2 cellular contexts compared by ENCODE assay signal in the genomic region with DNA sequence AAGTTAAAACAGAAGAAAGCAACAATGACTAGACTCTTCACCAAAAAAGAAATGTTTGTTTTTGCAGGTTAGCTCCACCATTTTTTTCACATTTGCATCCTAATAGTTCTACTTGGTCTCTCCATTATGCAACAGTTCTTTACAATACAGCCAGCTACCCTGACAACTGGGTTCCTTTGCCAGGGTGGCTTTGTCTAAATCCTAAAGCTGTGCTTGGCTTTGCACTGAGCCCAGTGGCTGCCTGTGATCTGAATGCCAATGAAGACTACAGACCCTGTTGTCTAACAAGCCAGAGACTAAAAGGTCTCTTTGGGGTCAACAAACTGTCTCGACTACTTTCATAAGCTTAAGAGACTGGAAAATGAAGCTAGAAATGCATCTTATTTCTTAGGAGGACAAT.
TF ChIP-seq lines count a peak whose summit lies in the region.

No MANE protein-coding gene starts in this region.

TF ChIP-seq in H1, 55 proteins besides CTCF, POLR2A, EP300 and RAD21 (continued from another document):
- TF ChIP-seq NANOG (IDR thresholded peaks at IDR 0.05; ENCODE audit: insufficient read depth, low read depth, low read length, poor library complexity, severe bottlenecking) = no peak
- TF ChIP-seq, protein P1, sequence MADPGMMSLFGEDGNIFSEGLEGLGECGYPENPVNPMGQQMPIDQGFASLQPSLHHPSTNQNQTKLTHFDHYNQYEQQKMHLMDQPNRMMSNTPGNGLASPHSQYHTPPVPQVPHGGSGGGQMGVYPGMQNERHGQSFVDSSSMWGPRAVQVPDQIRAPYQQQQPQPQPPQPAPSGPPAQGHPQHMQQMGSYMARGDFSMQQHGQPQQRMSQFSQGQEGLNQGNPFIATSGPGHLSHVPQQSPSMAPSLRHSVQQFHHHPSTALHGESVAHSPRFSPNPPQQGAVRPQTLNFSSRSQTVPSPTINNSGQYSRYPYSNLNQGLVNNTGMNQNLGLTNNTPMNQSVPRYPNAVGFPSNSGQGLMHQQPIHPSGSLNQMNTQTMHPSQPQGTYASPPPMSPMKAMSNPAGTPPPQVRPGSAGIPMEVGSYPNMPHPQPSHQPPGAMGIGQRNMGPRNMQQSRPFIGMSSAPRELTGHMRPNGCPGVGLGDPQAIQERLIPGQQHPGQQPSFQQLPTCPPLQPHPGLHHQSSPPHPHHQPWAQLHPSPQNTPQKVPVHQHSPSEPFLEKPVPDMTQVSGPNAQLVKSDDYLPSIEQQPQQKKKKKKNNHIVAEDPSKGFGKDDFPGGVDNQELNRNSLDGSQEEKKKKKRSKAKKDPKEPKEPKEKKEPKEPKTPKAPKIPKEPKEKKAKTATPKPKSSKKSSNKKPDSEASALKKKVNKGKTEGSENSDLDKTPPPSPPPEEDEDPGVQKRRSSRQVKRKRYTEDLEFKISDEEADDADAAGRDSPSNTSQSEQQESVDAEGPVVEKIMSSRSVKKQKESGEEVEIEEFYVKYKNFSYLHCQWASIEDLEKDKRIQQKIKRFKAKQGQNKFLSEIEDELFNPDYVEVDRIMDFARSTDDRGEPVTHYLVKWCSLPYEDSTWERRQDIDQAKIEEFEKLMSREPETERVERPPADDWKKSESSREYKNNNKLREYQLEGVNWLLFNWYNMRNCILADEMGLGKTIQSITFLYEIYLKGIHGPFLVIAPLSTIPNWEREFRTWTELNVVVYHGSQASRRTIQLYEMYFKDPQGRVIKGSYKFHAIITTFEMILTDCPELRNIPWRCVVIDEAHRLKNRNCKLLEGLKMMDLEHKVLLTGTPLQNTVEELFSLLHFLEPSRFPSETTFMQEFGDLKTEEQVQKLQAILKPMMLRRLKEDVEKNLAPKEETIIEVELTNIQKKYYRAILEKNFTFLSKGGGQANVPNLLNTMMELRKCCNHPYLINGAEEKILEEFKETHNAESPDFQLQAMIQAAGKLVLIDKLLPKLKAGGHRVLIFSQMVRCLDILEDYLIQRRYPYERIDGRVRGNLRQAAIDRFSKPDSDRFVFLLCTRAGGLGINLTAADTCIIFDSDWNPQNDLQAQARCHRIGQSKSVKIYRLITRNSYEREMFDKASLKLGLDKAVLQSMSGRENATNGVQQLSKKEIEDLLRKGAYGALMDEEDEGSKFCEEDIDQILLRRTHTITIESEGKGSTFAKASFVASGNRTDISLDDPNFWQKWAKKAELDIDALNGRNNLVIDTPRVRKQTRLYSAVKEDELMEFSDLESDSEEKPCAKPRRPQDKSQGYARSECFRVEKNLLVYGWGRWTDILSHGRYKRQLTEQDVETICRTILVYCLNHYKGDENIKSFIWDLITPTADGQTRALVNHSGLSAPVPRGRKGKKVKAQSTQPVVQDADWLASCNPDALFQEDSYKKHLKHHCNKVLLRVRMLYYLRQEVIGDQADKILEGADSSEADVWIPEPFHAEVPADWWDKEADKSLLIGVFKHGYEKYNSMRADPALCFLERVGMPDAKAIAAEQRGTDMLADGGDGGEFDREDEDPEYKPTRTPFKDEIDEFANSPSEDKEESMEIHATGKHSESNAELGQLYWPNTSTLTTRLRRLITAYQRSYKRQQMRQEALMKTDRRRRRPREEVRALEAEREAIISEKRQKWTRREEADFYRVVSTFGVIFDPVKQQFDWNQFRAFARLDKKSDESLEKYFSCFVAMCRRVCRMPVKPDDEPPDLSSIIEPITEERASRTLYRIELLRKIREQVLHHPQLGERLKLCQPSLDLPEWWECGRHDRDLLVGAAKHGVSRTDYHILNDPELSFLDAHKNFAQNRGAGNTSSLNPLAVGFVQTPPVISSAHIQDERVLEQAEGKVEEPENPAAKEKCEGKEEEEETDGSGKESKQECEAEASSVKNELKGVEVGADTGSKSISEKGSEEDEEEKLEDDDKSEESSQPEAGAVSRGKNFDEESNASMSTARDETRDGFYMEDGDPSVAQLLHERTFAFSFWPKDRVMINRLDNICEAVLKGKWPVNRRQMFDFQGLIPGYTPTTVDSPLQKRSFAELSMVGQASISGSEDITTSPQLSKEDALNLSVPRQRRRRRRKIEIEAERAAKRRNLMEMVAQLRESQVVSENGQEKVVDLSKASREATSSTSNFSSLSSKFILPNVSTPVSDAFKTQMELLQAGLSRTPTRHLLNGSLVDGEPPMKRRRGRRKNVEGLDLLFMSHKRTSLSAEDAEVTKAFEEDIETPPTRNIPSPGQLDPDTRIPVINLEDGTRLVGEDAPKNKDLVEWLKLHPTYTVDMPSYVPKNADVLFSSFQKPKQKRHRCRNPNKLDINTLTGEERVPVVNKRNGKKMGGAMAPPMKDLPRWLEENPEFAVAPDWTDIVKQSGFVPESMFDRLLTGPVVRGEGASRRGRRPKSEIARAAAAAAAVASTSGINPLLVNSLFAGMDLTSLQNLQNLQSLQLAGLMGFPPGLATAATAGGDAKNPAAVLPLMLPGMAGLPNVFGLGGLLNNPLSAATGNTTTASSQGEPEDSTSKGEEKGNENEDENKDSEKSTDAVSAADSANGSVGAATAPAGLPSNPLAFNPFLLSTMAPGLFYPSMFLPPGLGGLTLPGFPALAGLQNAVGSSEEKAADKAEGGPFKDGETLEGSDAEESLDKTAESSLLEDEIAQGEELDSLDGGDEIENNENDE (IDR thresholded peaks at IDR 0.05; ENCODE audit: insufficient replicate concordance, low read length) = peak; percentile 74
- no peak for TF ChIP-seq CHD2 (IDR thresholded peaks at IDR 0.05; ENCODE audit: low read length)
- TF ChIP-seq TAF1 (IDR thresholded peaks at IDR 0.05; ENCODE audit: low read depth, low read length) = no peak
- no peak for TF ChIP-seq BCL11A (IDR thresholded peaks at IDR 0.05; ENCODE audit: low read depth in 2 of 2, low read length in 2 of 2)
- no peak for TF ChIP-seq POU5F1 (IDR thresholded peaks at IDR 0.05; ENCODE audit: low read depth, low read length)
- no peak for TF ChIP-seq KDM1A (IDR thresholded peaks at IDR 0.05; ENCODE audit: borderline replicate concordance, low read length)

TF ChIP-seq in SK-N-SH, 30 proteins besides CTCF, POLR2A, EP300 and RAD21 (continued from another document):
- TF ChIP-seq, protein P2, sequence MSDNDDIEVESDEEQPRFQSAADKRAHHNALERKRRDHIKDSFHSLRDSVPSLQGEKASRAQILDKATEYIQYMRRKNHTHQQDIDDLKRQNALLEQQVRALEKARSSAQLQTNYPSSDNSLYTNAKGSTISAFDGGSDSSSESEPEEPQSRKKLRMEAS (IDR thresholded peaks at IDR 0.05; ENCODE audit: low read depth) = no peak
- TF ChIP-seq POLR2AphosphoS5 (IDR thresholded peaks at IDR 0.05; ENCODE audit: low read depth, low read length) (no peak), MXI1 (IDR thresholded peaks at IDR 0.05; ENCODE audit: low read depth, low read length) (no peak), NRF1 (IDR thresholded peaks at IDR 0.05; ENCODE audit: low read depth, low read length) (no peak), SIN3A (IDR thresholded peaks at IDR 0.05; ENCODE audit: borderline replicate concordance, low read depth, low read length) (no peak), FOXJ3 (CRISPR knock-in tag; IDR thresholded peaks at IDR 0.05) (no peak), MEF2A (IDR thresholded peaks at IDR 0.05; ENCODE audit: borderline replicate concordance, low read depth) (no peak), RCOR1 (IDR thresholded peaks at IDR 0.05; ENCODE audit: low read length) (no peak), SMC3 (IDR thresholded peaks at IDR 0.05; ENCODE audit: low read depth, low read length) (no peak), TCF12 (IDR thresholded peaks at IDR 0.05) (no peak), NFIC (IDR thresholded peaks at IDR 0.05; ENCODE audit: borderline replicate concordance) (no peak), GABPA (IDR thresholded peaks at IDR 0.05; ENCODE audit: low read depth) (no peak)
- TF ChIP-seq, protein P3, sequence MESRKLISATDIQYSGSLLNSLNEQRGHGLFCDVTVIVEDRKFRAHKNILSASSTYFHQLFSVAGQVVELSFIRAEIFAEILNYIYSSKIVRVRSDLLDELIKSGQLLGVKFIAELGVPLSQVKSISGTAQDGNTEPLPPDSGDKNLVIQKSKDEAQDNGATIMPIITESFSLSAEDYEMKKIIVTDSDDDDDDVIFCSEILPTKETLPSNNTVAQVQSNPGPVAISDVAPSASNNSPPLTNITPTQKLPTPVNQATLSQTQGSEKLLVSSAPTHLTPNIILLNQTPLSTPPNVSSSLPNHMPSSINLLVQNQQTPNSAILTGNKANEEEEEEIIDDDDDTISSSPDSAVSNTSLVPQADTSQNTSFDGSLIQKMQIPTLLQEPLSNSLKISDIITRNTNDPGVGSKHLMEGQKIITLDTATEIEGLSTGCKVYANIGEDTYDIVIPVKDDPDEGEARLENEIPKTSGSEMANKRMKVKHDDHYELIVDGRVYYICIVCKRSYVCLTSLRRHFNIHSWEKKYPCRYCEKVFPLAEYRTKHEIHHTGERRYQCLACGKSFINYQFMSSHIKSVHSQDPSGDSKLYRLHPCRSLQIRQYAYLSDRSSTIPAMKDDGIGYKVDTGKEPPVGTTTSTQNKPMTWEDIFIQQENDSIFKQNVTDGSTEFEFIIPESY (IDR thresholded peaks at IDR 0.05; ENCODE audit: borderline replicate concordance, low read depth) = no peak
- TF ChIP-seq, protein P4, sequence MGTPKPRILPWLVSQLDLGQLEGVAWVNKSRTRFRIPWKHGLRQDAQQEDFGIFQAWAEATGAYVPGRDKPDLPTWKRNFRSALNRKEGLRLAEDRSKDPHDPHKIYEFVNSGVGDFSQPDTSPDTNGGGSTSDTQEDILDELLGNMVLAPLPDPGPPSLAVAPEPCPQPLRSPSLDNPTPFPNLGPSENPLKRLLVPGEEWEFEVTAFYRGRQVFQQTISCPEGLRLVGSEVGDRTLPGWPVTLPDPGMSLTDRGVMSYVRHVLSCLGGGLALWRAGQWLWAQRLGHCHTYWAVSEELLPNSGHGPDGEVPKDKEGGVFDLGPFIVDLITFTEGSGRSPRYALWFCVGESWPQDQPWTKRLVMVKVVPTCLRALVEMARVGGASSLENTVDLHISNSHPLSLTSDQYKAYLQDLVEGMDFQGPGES (IDR thresholded peaks at IDR 0.05; ENCODE audit: low read depth, low read length) = no peak
- TF ChIP-seq, protein P5, sequence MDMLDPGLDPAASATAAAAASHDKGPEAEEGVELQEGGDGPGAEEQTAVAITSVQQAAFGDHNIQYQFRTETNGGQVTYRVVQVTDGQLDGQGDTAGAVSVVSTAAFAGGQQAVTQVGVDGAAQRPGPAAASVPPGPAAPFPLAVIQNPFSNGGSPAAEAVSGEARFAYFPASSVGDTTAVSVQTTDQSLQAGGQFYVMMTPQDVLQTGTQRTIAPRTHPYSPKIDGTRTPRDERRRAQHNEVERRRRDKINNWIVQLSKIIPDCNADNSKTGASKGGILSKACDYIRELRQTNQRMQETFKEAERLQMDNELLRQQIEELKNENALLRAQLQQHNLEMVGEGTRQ (IDR thresholded peaks at IDR 0.05; ENCODE audit: borderline replicate concordance, low read depth, low read length) = no peak
- TF ChIP-seq, protein P6, sequence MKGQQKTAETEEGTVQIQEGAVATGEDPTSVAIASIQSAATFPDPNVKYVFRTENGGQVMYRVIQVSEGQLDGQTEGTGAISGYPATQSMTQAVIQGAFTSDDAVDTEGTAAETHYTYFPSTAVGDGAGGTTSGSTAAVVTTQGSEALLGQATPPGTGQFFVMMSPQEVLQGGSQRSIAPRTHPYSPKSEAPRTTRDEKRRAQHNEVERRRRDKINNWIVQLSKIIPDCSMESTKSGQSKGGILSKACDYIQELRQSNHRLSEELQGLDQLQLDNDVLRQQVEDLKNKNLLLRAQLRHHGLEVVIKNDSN (IDR thresholded peaks at IDR 0.05; ENCODE audit: borderline replicate concordance, low read depth) = no peak
